9 cellular contexts compared by ENCODE assay signal in the genomic region with DNA sequence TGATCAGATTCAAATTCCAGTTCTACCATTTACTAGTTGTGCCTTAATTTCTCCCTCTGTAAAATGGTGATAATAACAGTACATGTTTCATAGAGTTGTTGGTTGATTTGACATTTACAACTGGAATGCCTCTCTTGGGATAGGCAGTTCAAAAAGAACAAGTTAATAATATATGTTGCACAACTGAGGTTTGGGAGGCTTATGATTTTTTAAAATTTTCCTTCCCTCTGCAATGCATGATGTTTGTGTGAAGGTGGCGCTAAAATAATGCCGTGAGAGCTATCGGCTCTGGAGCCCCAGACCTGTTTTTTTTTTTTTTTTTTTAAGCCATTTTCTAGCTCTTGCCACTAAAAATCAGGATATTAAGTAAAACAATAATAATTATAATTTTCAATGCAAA. TPM values are rescaled to one million over a fixed set of nuclear protein-coding genes. Genes with fewer than 3 reads are reported as not detected.
A peak's percentile ranks its signal among the peaks of the same experiment; 100 is the strongest.
DNase-seq lines count a peak whose midpoint lies in the region; FAIRE-seq and TF ChIP-seq lines count a peak whose summit lies in the region.
"Had no signal": no experiment of that assay in that cellular context is flagged by ENCODE, and none has a peak within 500 bp of the region (broad histone marks: within the 10 kb centered on the region; RNA-seq: fewer than 3 reads in every experiment).

No MANE protein-coding gene starts in this region.

- peaks cover 2% of the 10 kb centered on the region for H3K36me3 ChIP-seq in bronchial epithelial cell (ENCODE audit: control insufficient read depth, insufficient read depth, low read length)

- no peaks in the 10 kb centered on the region for H3K27me3 Mint-ChIP-seq in activated CD4-positive, alpha-beta T cell treated with anti-CD3 and anti-CD28 coated beads, Interleukin-2, amount 10 ng/mL, durations not matched to agents 7 days and 5 days
- H3K27me3 Mint-ChIP-seq in progenitor cell of endocrine pancreas, result no peaks in the 10 kb centered on the region
- H3K27me3 Mint-ChIP-seq: CD4-positive, CD25-positive, alpha-beta regulatory T cell had no signal

- peaks cover 21% of the 10 kb centered on the region for H3K4me1 Mint-ChIP-seq in activated CD4-positive, alpha-beta T cell treated with anti-CD3 and anti-CD28 coated beads, Interleukin-2, amount 10 ng/mL, durations not matched to agents 7 days and 5 days
- H3K4me1 Mint-ChIP-seq in progenitor cell of endocrine pancreas (ENCODE audit: low read depth), result peaks cover 3% of the 10 kb centered on the region

- POLR2A ChIA-PET in activated CD4-positive, alpha-beta T cell treated with anti-CD3 and anti-CD28 coated beads, Interleukin-2, amount 10 ng/mL, durations not matched to agents 7 days and 5 days (lab: Charles Lee), result no interaction called here

- TF ChIP-seq CTCF in bronchial epithelial cell (IDR thresholded peaks at IDR 0.05; ENCODE audit: insufficient read depth, low read length, severe bottlenecking) (peak; percentile 14), progenitor cell of endocrine pancreas (IDR thresholded peaks at IDR 0.05; ENCODE audit: unreplicated experiment) (peak; percentile 53)

- CTCF ChIA-PET in activated CD4-positive, alpha-beta T cell treated with anti-CD3 and anti-CD28 coated beads, Interleukin-2, amount 10 ng/mL, durations not matched to agents 7 days and 5 days (lab: Charles Lee), result interaction anchor here (0.6 to 0.7 kb wide), 2 partner anchors 592 to 767 kb away, joined by 4 to 5 read pairs; no protein-coding TSS in a partner anchor

- DNase-seq in activated CD4-positive, alpha-beta T cell treated with anti-CD3 and anti-CD28 coated beads, Interleukin-2, amount 10 ng/mL, durations not matched to agents 7 days and 5 days, result no peak
- DNase-seq in activated CD4-positive, alpha-beta T cell treated with anti-CD3 and anti-CD28 coated beads for 4 hours, result no peak
- DNase-seq in bronchial epithelial cell (ENCODE audit: low read depth) (peak; percentile 42), progenitor cell of endocrine pancreas (ENCODE audit: low spot score, unreplicated experiment) (no peak), head of caudate nucleus (no peak), KG1 (lab: John Stamatoyannopoulos, UW) (no peak)
- DNase-seq: stimulated activated CD4-positive, alpha-beta T cell treated with anti-CD3 and anti-CD28 coated beads, Interleukin-2, amount 100 ng/mL, for 48 hours had no signal

- no peaks in the 10 kb centered on the region for H3K9me3 Mint-ChIP-seq in activated CD4-positive, alpha-beta T cell treated with anti-CD3 and anti-CD28 coated beads, Interleukin-2, amount 10 ng/mL, durations not matched to agents 7 days and 5 days
- no peaks in the 10 kb centered on the region for H3K9me3 Mint-ChIP-seq in progenitor cell of endocrine pancreas (ENCODE audit: low read depth)
- H3K9me3 Mint-ChIP-seq: activated naive CD4-positive, alpha-beta T cell treated with anti-CD3 and anti-CD28 coated beads, Interleukin-2, amount 50 U/mL, for 72 hours; CD4-positive, CD25-positive, alpha-beta regulatory T cell had no signal

- H3K36me3 Mint-ChIP-seq in activated CD4-positive, alpha-beta T cell treated with anti-CD3 and anti-CD28 coated beads, Interleukin-2, amount 10 ng/mL, durations not matched to agents 7 days and 5 days (ENCODE audit: low read depth), result peaks cover 17% of the 10 kb centered on the region
- H3K36me3 Mint-ChIP-seq in progenitor cell of endocrine pancreas (ENCODE audit: insufficient read depth), result peaks cover 8% of the 10 kb centered on the region

- peak overlapping the region; percentile 7 for H3K27ac Mint-ChIP-seq in activated CD4-positive, alpha-beta T cell treated with anti-CD3 and anti-CD28 coated beads, Interleukin-2, amount 10 ng/mL, durations not matched to agents 7 days and 5 days
- no peak overlapping the region for H3K27ac Mint-ChIP-seq in progenitor cell of endocrine pancreas

- no peaks in the 10 kb centered on the region for H3K27me3 ChIP-seq in bronchial epithelial cell (ENCODE audit: control insufficient read depth, insufficient read depth, low read length)

- no peak for FAIRE-seq in bronchial epithelial cell (lab: Jason Lieb, UNC)

- intact Hi-C loops in head of caudate nucleus (cut with DNase I), result no loop called here

- no peak overlapping the region for H3K4me3 Mint-ChIP-seq in activated CD4-positive, alpha-beta T cell treated with anti-CD3 and anti-CD28 coated beads, Interleukin-2, amount 10 ng/mL, durations not matched to agents 7 days and 5 days
- no peak overlapping the region for H3K4me3 Mint-ChIP-seq in progenitor cell of endocrine pancreas (ENCODE audit: low read depth)

- H3K4me3 ChIP-seq in bronchial epithelial cell (ENCODE audit: low read depth, low read length), result no peak overlapping the region

RNA-seq across cellular contexts. Expression of a gene that starts 18.6 kb away (rescaled TPM):
- 10 to 100 TPM; 54.9 to 57.3 TPM for total RNA-seq in activated CD4-positive, alpha-beta T cell treated with anti-CD3 and anti-CD28 coated beads, Interleukin-2, amount 10 ng/mL, durations not matched to agents 7 days and 5 days
- total RNA-seq in bronchial epithelial cell (66.6 and 94.5 TPM in 2 replicates), progenitor cell of endocrine pancreas (53.4 and 63.7 TPM in 2 replicates)

RNA-seq across cellular contexts. Expression of a gene that starts 22.0 kb away (rescaled TPM):
- 10 to 100 TPM; 14.3 to 14.6 TPM for total RNA-seq in activated CD4-positive, alpha-beta T cell treated with anti-CD3 and anti-CD28 coated beads, Interleukin-2, amount 10 ng/mL, durations not matched to agents 7 days and 5 days
- total RNA-seq in bronchial epithelial cell (13.7 and 14.7 TPM in 2 replicates), progenitor cell of endocrine pancreas (13.5 and 14.2 TPM in 2 replicates)

RNA-seq across cellular contexts. Expression of a gene that starts 23.7 kb away (rescaled TPM):
- not detected for total RNA-seq in activated CD4-positive, alpha-beta T cell treated with anti-CD3 and anti-CD28 coated beads, Interleukin-2, amount 10 ng/mL, durations not matched to agents 7 days and 5 days
- 0.13 TPM in 1 of 2 replicates, not detected in the other for total RNA-seq in bronchial epithelial cell
- 0.19 and 0.27 TPM in 2 replicates for total RNA-seq in progenitor cell of endocrine pancreas
- total RNA-seq: CD4-positive, CD25-positive, alpha-beta regulatory T cell had no signal

RNA-seq across cellular contexts. Expression of a gene that starts 44.9 kb away (rescaled TPM):
- total RNA-seq in activated CD4-positive, alpha-beta T cell treated with anti-CD3 and anti-CD28 coated beads, Interleukin-2, amount 10 ng/mL, durations not matched to agents 7 days and 5 days, result 1 to 10 TPM; 4.5 to 5.7 TPM
- total RNA-seq in bronchial epithelial cell (0.79 and 1.7 TPM in 2 replicates), progenitor cell of endocrine pancreas (3.9 and 4.9 TPM in 2 replicates)

RNA-seq across cellular contexts. Expression of a gene that starts 51.1 kb away (rescaled TPM):
- not detected for total RNA-seq in activated CD4-positive, alpha-beta T cell treated with anti-CD3 and anti-CD28 coated beads, Interleukin-2, amount 10 ng/mL, durations not matched to agents 7 days and 5 days
- total RNA-seq in bronchial epithelial cell (0.38 TPM in 1 of 2 replicates, not detected in the other), progenitor cell of endocrine pancreas (not detected in 2 replicates)
- total RNA-seq: activated naive CD4-positive, alpha-beta T cell treated with anti-CD3 and anti-CD28 coated beads, Interleukin-2, amount 50 U/mL, for 72 hours; CD4-positive, CD25-positive, alpha-beta regulatory T cell had no signal
